ENCODE assay signal across 11 cellular contexts in the genomic region with DNA sequence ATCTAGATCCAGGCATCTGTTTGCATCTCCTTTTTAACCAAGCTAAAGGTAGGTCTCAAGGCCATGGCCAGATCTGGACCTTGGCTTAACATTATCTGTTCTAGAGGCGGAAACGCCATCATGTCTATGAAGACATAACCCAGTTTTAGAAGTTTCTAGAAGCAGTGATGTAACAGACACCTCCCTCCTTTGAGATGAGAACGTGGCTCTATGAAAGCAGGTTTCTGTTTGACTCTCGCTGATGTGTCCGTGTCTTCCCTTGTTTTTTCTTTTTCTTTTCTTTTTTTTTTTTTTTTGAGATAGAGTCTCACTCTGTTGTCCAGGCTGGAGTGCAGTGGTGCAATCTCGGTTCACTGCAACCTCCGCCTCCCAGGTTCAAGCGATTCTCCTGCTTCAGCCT. TPM values are rescaled to one million over a fixed set of nuclear protein-coding genes. Genes with fewer than 3 reads are reported as not detected.
DNase-seq lines count a peak whose midpoint lies in the region; ATAC-seq, FAIRE-seq and TF ChIP-seq lines count a peak whose summit lies in the region.
"Not testable (repeated sequence)": the region's sequence is repeated elsewhere in the genome, so short reads cannot be mapped to it uniquely, and the experiment has no call there.
"Had no signal": no experiment of that assay in that cellular context is flagged by ENCODE, and none has a peak within 500 bp of the region (broad histone marks: within the 10 kb centered on the region; RNA-seq: fewer than 3 reads in every experiment).

No MANE protein-coding gene starts in this region.

- not testable (repeated sequence) for H3K9me3 ChIP-seq in Peyer's patch; esophagus muscularis mucosa; subcutaneous abdominal adipose tissue (ENCODE audit: control insufficient read depth in 5 of 5, low read length in 5 of 5)

- CTCF ChIA-PET in activated CD4-positive, alpha-beta memory T cell treated with anti-CD3 and anti-CD28 coated beads, Interleukin-2, amount 10 ng/mL, durations not matched to agents 7 days and 5 days (lab: Charles Lee): interaction anchor here (0.7 to 1.3 kb wide), 5 partner anchors 12 to 430 kb away, joined by 3 read pairs; no protein-coding TSS in a partner anchor

- not testable (repeated sequence) for TF ChIP-seq CTCF in CD14-positive monocyte (IDR thresholded peaks at IDR 0.05); Peyer's patch (IDR thresholded peaks at IDR 0.05); esophagus muscularis mucosa (IDR thresholded peaks at IDR 0.05)

- not testable (repeated sequence) for H3K36me3 ChIP-seq in Peyer's patch; esophagus muscularis mucosa; subcutaneous abdominal adipose tissue (ENCODE audit: control insufficient read depth in 5 of 5, insufficient read depth in 5 of 5, low read length in 5 of 5)

- not testable (repeated sequence) for H3K4me1 ChIP-seq in Peyer's patch, esophagus muscularis mucosa
- H3K4me1 ChIP-seq in subcutaneous abdominal adipose tissue (ENCODE audit: control insufficient read depth in 5 of 5, insufficient read depth in 5 of 5, low read length in 5 of 5): peaks cover 1 to 33% (median 25%) of the 10 kb centered on the region in 5 donors

- H3K4me3 ChIP-seq in Peyer's patch; esophagus muscularis mucosa; subcutaneous abdominal adipose tissue (ENCODE audit: low read depth in 1 of 5, low read length in 5 of 5): not testable (repeated sequence)

- peak overlapping the region; percentile 45 to 72 (median 62) for H3K27ac ChIP-seq in Peyer's patch
- H3K27ac ChIP-seq in esophagus muscularis mucosa (replicated peaks in 1 of 4): not testable (repeated sequence)
- peak overlapping the region; percentile 55 for H3K27ac ChIP-seq in subcutaneous abdominal adipose tissue (ENCODE audit: low read depth, low read length)

- not testable (repeated sequence) for H3K27me3 ChIP-seq in Peyer's patch; esophagus muscularis mucosa; subcutaneous abdominal adipose tissue (ENCODE audit: control insufficient read depth in 5 of 5, insufficient read depth in 4 of 5, low read length in 5 of 5)

- DNase-seq in CD14-positive monocyte (ENCODE audit: low spot score); GM19239 (ENCODE audit: insufficient read length, low spot score); Peyer's patch; activated CD4-positive, alpha-beta memory T cell treated with anti-CD3 and anti-CD28 coated beads, Interleukin-2, amount 10 ng/mL, durations not matched to agents 7 days and 5 days; activated naive CD4-positive, alpha-beta T cell treated with anti-CD3 and anti-CD28 coated beads, Interleukin-2, amount 50 U/mL, for 72 hours (ENCODE audit: low spot score in 2 of 2); natural killer cell treated with Interleukin-12 subunit alpha and Interleukin-12 subunit beta and Interleukin-15 and Interleukin-18, amount 100 ng/mL, for 72 hours (ENCODE audit: low spot score): not testable (repeated sequence)
- DNase-seq in esophagus muscularis mucosa (ENCODE audit: extremely low spot score): peak; percentile 34

- not testable (repeated sequence) for H3K9ac ChIP-seq in subcutaneous abdominal adipose tissue (ENCODE audit: low read length in 5 of 5)

- not testable (repeated sequence) for H3K4me3 Mint-ChIP-seq in CD14-positive monocyte
- H3K4me3 Mint-ChIP-seq in activated CD4-positive, alpha-beta memory T cell treated with anti-CD3 and anti-CD28 coated beads, Interleukin-2, amount 10 ng/mL, durations not matched to agents 7 days and 5 days: peak overlapping the region; percentile 61
- H3K4me3 Mint-ChIP-seq in natural killer cell treated with Interleukin-12 subunit alpha and Interleukin-12 subunit beta and Interleukin-15 and Interleukin-18, amount 100 ng/mL, for 72 hours: peak overlapping the region; percentile 71

- TF ChIP-seq EP300 in esophagus muscularis mucosa (IDR thresholded peaks at IDR 0.05): not testable (repeated sequence)

- H3K27me3 Mint-ChIP-seq in CD14-positive monocyte (ENCODE audit: low read depth in 3 of 3); activated CD4-positive, alpha-beta memory T cell treated with anti-CD3 and anti-CD28 coated beads, Interleukin-2, amount 10 ng/mL, durations not matched to agents 7 days and 5 days; natural killer cell treated with Interleukin-12 subunit alpha and Interleukin-12 subunit beta and Interleukin-15 and Interleukin-18, amount 100 ng/mL, for 72 hours: not testable (repeated sequence)

- 80% methylated on average over 8 of the region's 8 CpGs for WGBS in esophagus muscularis mucosa

- not testable (repeated sequence) for TF ChIP-seq POLR2A in Peyer's patch (IDR thresholded peaks at IDR 0.05); esophagus muscularis mucosa (IDR thresholded peaks at IDR 0.05; ENCODE audit: low read depth)

- intact Hi-C loops in CD14-positive monocyte (cut with micrococcal nuclease); esophagus muscularis mucosa (cut with DNase I): not testable (repeated sequence)

- peak; percentile 48 to 71 for ATAC-seq in activated naive CD4-positive, alpha-beta T cell treated with anti-CD3 and anti-CD28 coated beads, Interleukin-2, amount 50 U/mL, for 72 hours
- ATAC-seq in natural killer cell treated with Interleukin-12 subunit alpha and Interleukin-12 subunit beta and Interleukin-15 and Interleukin-18, amount 100 ng/mL, for 72 hours: peak; percentile 73 to 76

- POLR2A ChIA-PET in activated CD4-positive, alpha-beta memory T cell treated with anti-CD3 and anti-CD28 coated beads, Interleukin-2, amount 10 ng/mL, durations not matched to agents 7 days and 5 days (lab: Charles Lee): interaction anchor here (0.6 to 2.7 kb wide), 9 partner anchors 12 to 87 kb away, joined by 3 to 13 read pairs (median 4); a partner anchor contains a TSS

- not testable (repeated sequence) for H3K9me3 Mint-ChIP-seq in CD14-positive monocyte; activated CD4-positive, alpha-beta memory T cell treated with anti-CD3 and anti-CD28 coated beads, Interleukin-2, amount 10 ng/mL, durations not matched to agents 7 days and 5 days; activated naive CD4-positive, alpha-beta T cell treated with anti-CD3 and anti-CD28 coated beads, Interleukin-2, amount 50 U/mL, for 72 hours; natural killer cell treated with Interleukin-12 subunit alpha and Interleukin-12 subunit beta and Interleukin-15 and Interleukin-18, amount 100 ng/mL, for 72 hours

- H3K4me1 Mint-ChIP-seq in CD14-positive monocyte: peaks cover 68% of the 10 kb centered on the region
- peaks cover 75% of the 10 kb centered on the region for H3K4me1 Mint-ChIP-seq in activated CD4-positive, alpha-beta memory T cell treated with anti-CD3 and anti-CD28 coated beads, Interleukin-2, amount 10 ng/mL, durations not matched to agents 7 days and 5 days
- peaks cover 57 to 73% of the 10 kb centered on the region in 2 donors for H3K4me1 Mint-ChIP-seq in natural killer cell treated with Interleukin-12 subunit alpha and Interleukin-12 subunit beta and Interleukin-15 and Interleukin-18, amount 100 ng/mL, for 72 hours (ENCODE audit: low read depth in 2 of 2)

- FAIRE-seq in GM19239 (lab: Jason Lieb, UNC): peak; percentile 92

- H3K36me3 Mint-ChIP-seq in CD14-positive monocyte: peaks cover 39 to 49% of the 10 kb centered on the region in 2 donors
- peaks cover 56% of the 10 kb centered on the region for H3K36me3 Mint-ChIP-seq in activated CD4-positive, alpha-beta memory T cell treated with anti-CD3 and anti-CD28 coated beads, Interleukin-2, amount 10 ng/mL, durations not matched to agents 7 days and 5 days (ENCODE audit: low read depth)
- peaks cover 21 to 37% of the 10 kb centered on the region in 2 donors for H3K36me3 Mint-ChIP-seq in activated naive CD4-positive, alpha-beta T cell treated with anti-CD3 and anti-CD28 coated beads, Interleukin-2, amount 50 U/mL, for 72 hours
- not testable (repeated sequence) for H3K36me3 Mint-ChIP-seq in natural killer cell treated with Interleukin-12 subunit alpha and Interleukin-12 subunit beta and Interleukin-15 and Interleukin-18, amount 100 ng/mL, for 72 hours

- peak overlapping the region in 5 of 7 donors; percentile 45 to 78 (median 50) for H3K27ac Mint-ChIP-seq in CD14-positive monocyte
- H3K27ac Mint-ChIP-seq in activated CD4-positive, alpha-beta memory T cell treated with anti-CD3 and anti-CD28 coated beads, Interleukin-2, amount 10 ng/mL, durations not matched to agents 7 days and 5 days: peak overlapping the region; percentile 90
- H3K27ac Mint-ChIP-seq in activated naive CD4-positive, alpha-beta T cell treated with anti-CD3 and anti-CD28 coated beads, Interleukin-2, amount 50 U/mL, for 72 hours: peak overlapping the region; percentile 88 to 89
- H3K27ac Mint-ChIP-seq in natural killer cell treated with Interleukin-12 subunit alpha and Interleukin-12 subunit beta and Interleukin-15 and Interleukin-18, amount 100 ng/mL, for 72 hours: peak overlapping the region; percentile 87 to 90

RNA-seq across cellular contexts. Expression of a gene that starts 36.7 kb away (rescaled TPM):
- 10 to 100 TPM; 24.6 to 45.4 TPM for polyA plus RNA-seq in CD14-positive monocyte
- total RNA-seq in Peyer's patch (10 to 100 TPM in 1 of 4 donors, 1 to 10 TPM in 3; 3.3 to 32.2 (median 4.9) TPM), esophagus muscularis mucosa (1 to 10 TPM; 2.6 to 6.2 (median 5.1) TPM)
- 10 to 100 TPM; 80.9 to 82.2 TPM for total RNA-seq in activated CD4-positive, alpha-beta memory T cell treated with anti-CD3 and anti-CD28 coated beads, Interleukin-2, amount 10 ng/mL, durations not matched to agents 7 days and 5 days
- total RNA-seq in activated naive CD4-positive, alpha-beta T cell treated with anti-CD3 and anti-CD28 coated beads, Interleukin-2, amount 50 U/mL, for 72 hours: 10 to 100 TPM; 31.1 to 43.1 TPM
- total RNA-seq in natural killer cell treated with Interleukin-12 subunit alpha and Interleukin-12 subunit beta and Interleukin-15 and Interleukin-18, amount 100 ng/mL, for 72 hours: 10 to 100 TPM; 42.2 to 58.0 TPM
- total RNA-seq: A673, PC-9 had no signal
- polyA plus RNA-seq: neural cell had no signal
